In genomic region chr1:61184714-61185106, GRCh38 we compare ENCODE assay signal across 2 cellular contexts.
TF ChIP-seq lines count a peak whose summit lies in the region.

No MANE protein-coding gene starts in this region.

TF ChIP-seq in A549, 52 proteins besides CTCF, POLR2A, EP300 and RAD21 (continued from another document):
- TF ChIP-seq ESRRA (IDR thresholded peaks at IDR 0.05; ENCODE audit: borderline replicate concordance, low read length) (no peak), KDM1A (IDR thresholded peaks at IDR 0.05; ENCODE audit: low read depth) (no peak), HES2 (IDR thresholded peaks at IDR 0.05) (no peak), MAZ (IDR thresholded peaks at IDR 0.05; ENCODE audit: borderline replicate concordance, low read depth, low read length) (no peak), RNF2 (IDR thresholded peaks at IDR 0.05; ENCODE audit: borderline replicate concordance, low read depth) (no peak)

TF ChIP-seq in WTC11, 78 proteins besides CTCF, POLR2A, EP300 and RAD21 (continued from another document):
- no peak for TF ChIP-seq ZNF532 (CRISPR knock-in tag; IDR thresholded peaks at IDR 0.05; ENCODE audit: borderline replicate concordance)
- no peak for TF ChIP-seq ESRRA (CRISPR knock-in tag; IDR thresholded peaks at IDR 0.05; ENCODE audit: borderline replicate concordance)
- no peak for TF ChIP-seq SMAD4 (CRISPR knock-in tag; IDR thresholded peaks at IDR 0.05)
- TF ChIP-seq STAT6 (CRISPR knock-in tag; conservative IDR thresholded peaks at IDR 0.05; ENCODE audit: low read depth): no peak
- no peak for TF ChIP-seq ZNF416 (CRISPR knock-in tag; IDR thresholded peaks at IDR 0.05)
- TF ChIP-seq NR2C2 (CRISPR knock-in tag; IDR thresholded peaks at IDR 0.05): no peak
- TF ChIP-seq E2F5 (CRISPR knock-in tag; IDR thresholded peaks at IDR 0.05): no peak
